1 cellular context compared by ENCODE assay signal in genomic region chr11:58579192-58580129, GRCh38.
TF ChIP-seq lines count a peak whose summit lies in the region.

No MANE protein-coding gene starts in this region.

TF ChIP-seq in HepG2, 621 proteins besides CTCF, POLR2A, EP300 and RAD21 (continued from another document and continues in another):
- TF ChIP-seq PRDM10 (CRISPR knock-in tag; IDR thresholded peaks at IDR 0.05; ENCODE audit: low read depth) (no peak), SATB2 (CRISPR knock-in tag; IDR thresholded peaks at IDR 0.05) (no peak), THAP7 (CRISPR knock-in tag; IDR thresholded peaks at IDR 0.05) (0 out of 2 replicates have a peak, but pooled peaks have one; percentile 60), CBX2 (IDR thresholded peaks at IDR 0.05; ENCODE audit: low read depth, low read length) (no peak), CBX2 (CRISPR knock-in tag; IDR thresholded peaks at IDR 0.05; ENCODE audit: low read depth) (no peak), KMT2A (CRISPR knock-in tag; IDR thresholded peaks at IDR 0.05) (peak; percentile 99), ZFY (CRISPR knock-in tag; IDR thresholded peaks at IDR 0.05) (peak; percentile 92), SMAD3 (CRISPR knock-in tag; IDR thresholded peaks at IDR 0.05) (peak; percentile 67; the same call in 1 of the 2 replicates), ZNF7 (CRISPR knock-in tag; IDR thresholded peaks at IDR 0.05) (no peak), ZNF383 (CRISPR knock-in tag; IDR thresholded peaks at IDR 0.05; ENCODE audit: borderline replicate concordance) (no peak), ZNF337 (CRISPR knock-in tag; IDR thresholded peaks at IDR 0.05; ENCODE audit: borderline replicate concordance, low read depth) (no peak), ARID2 (CRISPR knock-in tag; IDR thresholded peaks at IDR 0.05; ENCODE audit: borderline replicate concordance) (0 out of 2 replicates have a peak, but pooled peaks have one; percentile 51), ZNF850 (CRISPR knock-in tag; conservative IDR thresholded peaks at IDR 0.05) (no peak), ZNF563 (CRISPR knock-in tag; IDR thresholded peaks at IDR 0.05) (peak; percentile 55; the same call in 1 of the 2 replicates), FOXP4 (CRISPR knock-in tag; IDR thresholded peaks at IDR 0.05) (0 out of 2 replicates have a peak, but pooled peaks have one; percentile 17), ZNF816 (CRISPR knock-in tag; IDR thresholded peaks at IDR 0.05; ENCODE audit: borderline replicate concordance) (no peak), WIZ (CRISPR knock-in tag; IDR thresholded peaks at IDR 0.05) (no peak), ZNF687 (CRISPR knock-in tag; IDR thresholded peaks at IDR 0.05) (peak; percentile 91), ZNF24 (IDR thresholded peaks at IDR 0.05) (no peak), ZSCAN29 (CRISPR knock-in tag; conservative IDR thresholded peaks at IDR 0.05) (no peak), DNMT1 (CRISPR knock-in tag; IDR thresholded peaks at IDR 0.05) (peak; percentile 57; the same call in 1 of the 2 replicates), ZNF782 (CRISPR knock-in tag; IDR thresholded peaks at IDR 0.05; ENCODE audit: borderline replicate concordance) (no peak; the same call in 1 of the 2 replicates), NR2F2 (IDR thresholded peaks at IDR 0.05; ENCODE audit: borderline replicate concordance, low read depth) (no peak), NR2F6 (IDR thresholded peaks at IDR 0.05) (no peak), NR2F6 (CRISPR knock-in tag; IDR thresholded peaks at IDR 0.05) (peak; percentile 34; the same call in 1 of the 2 replicates), ZFP82 (CRISPR knock-in tag; IDR thresholded peaks at IDR 0.05; ENCODE audit: borderline replicate concordance) (peak; percentile 19; the same call in 1 of the 2 replicates), HNRNPK (IDR thresholded peaks at IDR 0.05; ENCODE audit: low read depth, low read length, poor library complexity, severe bottlenecking) (no peak), RXRA (CRISPR knock-in tag; IDR thresholded peaks at IDR 0.05) (peak; percentile 55; the same call in 1 of the 2 replicates), XRCC5 (optimal IDR thresholded peaks at IDR 0.05; ENCODE audit: low read length) (peak; percentile 93), DR1 (CRISPR knock-in tag; IDR thresholded peaks at IDR 0.05) (peak; percentile 54; the same call in 1 of the 2 replicates), NFYB (CRISPR knock-in tag; IDR thresholded peaks at IDR 0.05) (no peak), HNRNPUL1 (IDR thresholded peaks at IDR 0.05; ENCODE audit: low read depth, low read length) (no peak; the same call in 1 of the 2 replicates), GFI1 (CRISPR knock-in tag; IDR thresholded peaks at IDR 0.05; ENCODE audit: borderline replicate concordance) (peak; percentile 56; the same call in 1 of the 2 replicates), IKZF1 (IDR thresholded peaks at IDR 0.05) (no peak), NFKB2 (CRISPR knock-in tag; IDR thresholded peaks at IDR 0.05; ENCODE audit: borderline replicate concordance) (peak; percentile 62; the same call in 1 of the 2 replicates), ZZZ3 (CRISPR knock-in tag; IDR thresholded peaks at IDR 0.05; ENCODE audit: borderline replicate concordance) (peak; percentile 69; the same call in 1 of the 2 replicates), BORCS8-MEF2B (CRISPR knock-in tag; IDR thresholded peaks at IDR 0.05) (peak; percentile 54; the same call in 1 of the 2 replicates), EEA1 (CRISPR knock-in tag; IDR thresholded peaks at IDR 0.05; ENCODE audit: borderline replicate concordance) (no peak), MAFK (conservative IDR thresholded peaks at IDR 0.05 in 1 of 2, IDR thresholded peaks at IDR 0.05 in 1 of 2; ENCODE audit: low read length in 2 of 2) (no peak), ZNF564 (CRISPR knock-in tag; IDR thresholded peaks at IDR 0.05) (no peak), FLYWCH1 (CRISPR knock-in tag; IDR thresholded peaks at IDR 0.05) (no peak), ZNF780A (CRISPR knock-in tag; IDR thresholded peaks at IDR 0.05) (no peak), SNAPC5 (CRISPR knock-in tag; IDR thresholded peaks at IDR 0.05; ENCODE audit: borderline replicate concordance) (no peak), ZKSCAN1 (IDR thresholded peaks at IDR 0.05; ENCODE audit: low read length) (0 out of 2 replicates have a peak, but pooled peaks have one; percentile 27), ZSCAN21 (CRISPR knock-in tag; IDR thresholded peaks at IDR 0.05; ENCODE audit: borderline replicate concordance) (peak; percentile 82; the same call in 1 of the 2 replicates), ZNF704 (CRISPR knock-in tag; IDR thresholded peaks at IDR 0.05; ENCODE audit: borderline replicate concordance) (no peak), ZBTB44 (CRISPR knock-in tag; IDR thresholded peaks at IDR 0.05) (no peak), ZFP91 (CRISPR knock-in tag; IDR thresholded peaks at IDR 0.05; ENCODE audit: borderline replicate concordance) (peak; percentile 59; the same call in 1 of the 2 replicates), ZNF720 (CRISPR knock-in tag; IDR thresholded peaks at IDR 0.05) (no peak), ZNF672 (CRISPR knock-in tag; IDR thresholded peaks at IDR 0.05) (no peak), ZSCAN5A (CRISPR knock-in tag; IDR thresholded peaks at IDR 0.05; ENCODE audit: borderline replicate concordance) (0 out of 2 replicates have a peak, but pooled peaks have one; percentile 51), ZFP36L1 (CRISPR knock-in tag; IDR thresholded peaks at IDR 0.05) (peak; percentile 75; the same call in 1 of the 2 replicates), ARNT (IDR thresholded peaks at IDR 0.05) (no peak), THYN1 (CRISPR knock-in tag; IDR thresholded peaks at IDR 0.05; ENCODE audit: borderline replicate concordance, low read depth) (no peak), YEATS4 (CRISPR knock-in tag; IDR thresholded peaks at IDR 0.05; ENCODE audit: borderline replicate concordance) (peak; percentile 86)
